Comparison of ENCODE assay signal across 15 cellular contexts in the genomic region with DNA sequence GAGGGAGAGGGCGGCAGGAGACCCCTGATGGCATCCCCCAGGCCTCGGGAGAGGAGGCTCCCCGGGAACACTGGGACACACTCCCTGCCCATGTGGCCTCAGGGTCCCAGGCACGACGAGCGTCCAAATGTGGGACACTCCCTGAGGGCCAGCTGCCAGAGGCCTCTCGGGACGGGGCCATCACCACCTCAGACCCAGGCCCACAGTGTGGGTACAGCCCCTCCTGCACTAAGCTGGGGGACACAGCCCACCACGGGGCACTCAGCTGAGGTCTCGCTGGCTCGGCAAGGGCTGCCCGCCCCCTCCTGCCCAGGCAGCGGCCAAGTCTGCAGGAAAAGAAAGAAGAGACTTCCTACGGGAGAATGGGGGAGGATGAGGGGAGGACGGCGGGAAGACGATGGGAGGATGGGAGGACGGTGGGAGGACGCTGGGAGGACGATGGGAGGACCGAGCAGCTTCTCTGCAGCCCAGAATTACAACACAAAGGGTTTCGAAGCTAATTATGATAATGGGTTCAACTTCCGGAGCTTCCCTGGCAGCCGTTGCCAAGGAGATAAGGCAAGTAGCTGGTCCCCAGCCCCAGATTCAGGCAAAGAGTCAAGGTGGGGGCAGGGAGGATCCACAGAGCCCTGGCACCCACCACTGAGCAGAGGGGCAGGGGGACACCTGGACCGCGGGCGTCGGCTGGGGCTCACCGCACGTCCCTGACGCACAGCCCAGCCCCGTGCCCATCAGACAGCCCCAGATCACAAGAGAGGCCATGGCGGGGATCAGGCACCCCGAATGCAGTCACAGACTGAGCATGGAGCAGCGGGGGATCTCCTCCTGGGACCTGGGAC. TPM values are rescaled to one million over a fixed set of nuclear protein-coding genes. Genes with fewer than 3 reads are reported as not detected.
DNase-seq lines count a peak whose midpoint lies in the region; ATAC-seq and TF ChIP-seq lines count a peak whose summit lies in the region.
"Had no signal": no experiment of that assay in that cellular context is flagged by ENCODE, and none has a peak within 500 bp of the region (broad histone marks: within the 10 kb centered on the region; RNA-seq: fewer than 3 reads in every experiment).

No MANE protein-coding gene starts in this region.

- no peaks in the 10 kb centered on the region for H3K36me3 ChIP-seq in IMR-90 (ENCODE audit: control insufficient read depth, insufficient read depth, low read length)
- no peaks in the 10 kb centered on the region for H3K36me3 ChIP-seq in hepatocyte (replicated peaks; ENCODE audit: insufficient read depth, low read depth)
- H3K36me3 ChIP-seq: vagina had no signal

- BruUV-seq in IMR-90 (replicated peaks; lab: Mats Ljungman, UMichigan): no TSS peak

- H2AFZ ChIP-seq in IMR-90 (replicated peaks; ENCODE audit: low read length, poor library complexity) (peak overlapping the region; percentile 64), hepatocyte (no peak overlapping the region)

- H4K20me1 ChIP-seq in IMR-90 (ENCODE audit: insufficient read depth, low read length) (no peaks in the 10 kb centered on the region), hepatocyte (ENCODE audit: insufficient read depth, poor library complexity, severe bottlenecking) (no peaks in the 10 kb centered on the region)

- H3K4me1 ChIP-seq in IMR-90 (ENCODE audit: control insufficient read depth, insufficient read depth, low read length) (no peaks in the 10 kb centered on the region), hepatocyte (ENCODE audit: insufficient read depth) (no peaks in the 10 kb centered on the region)

- H4K8ac ChIP-seq in IMR-90 (ENCODE audit: low read depth in 2 of 2, low read length in 2 of 2): no peak overlapping the region

- peaks cover 40% of the 10 kb centered on the region; the same call in 1 of the 2 replicates for H3K27me3 ChIP-seq in IMR-90 (ENCODE audit: control insufficient read depth, insufficient read depth, low read length)
- H3K27me3 ChIP-seq in hepatocyte: no peaks in the 10 kb centered on the region

- H2AK5ac ChIP-seq in IMR-90 (ENCODE audit: low read depth, low read length): no peak overlapping the region

- in situ Hi-C loops in IMR-90 (cut with MboI; ENCODE audit: low sequenced_read_pairs): no loop called here

- H3K56ac ChIP-seq in IMR-90 (ENCODE audit: extremely low read depth, insufficient read depth, low read length): no peak overlapping the region

- no peak overlapping the region for H3K4me2 ChIP-seq in IMR-90 (ENCODE audit: low read depth, low read length)
- H3K4me2 ChIP-seq in hepatocyte: no peak overlapping the region

- H2AK9ac ChIP-seq in IMR-90 (replicated peaks; ENCODE audit: low read depth, low read length, poor library complexity): no peak overlapping the region

- intact Hi-C loops in IMR-90 (cut with micrococcal nuclease): no loop called here

- DNase-seq in Ammon's horn (ENCODE audit: low spot score) (peak; percentile 33), IMR-90 (no peak), NCI-H748 treated with DMSO at 0.1 percent for 48 hours (lab: John Stamatoyannopoulos, UW) (peak; percentile 67), hepatocyte (ENCODE audit: low spot score) (no peak), T-helper 2 cell (no peak)
- no peak for DNase-seq in activated T-cell treated with anti-CD3 and anti-CD28 coated beads, Interleukin-2, amount 50 U/mL, for 4 hours
- DNase-seq: activated naive CD8-positive, alpha-beta T cell treated with anti-CD3 and anti-CD28 coated beads, Interleukin-2, amount 10 ng/mL, durations not matched to agents 7 days and 5 days; cortex of kidney; SHP77 had no signal

- no peak overlapping the region for H3K23ac ChIP-seq in IMR-90 (ENCODE audit: low read depth, low read length)

- POLR2A ChIA-PET in IMR-90 (lab: Charles Lee; ENCODE audit: unreplicated experiment): no interaction called here

- dilution Hi-C loops in IMR-90 (cut with HindIII; ENCODE audit: low sequenced_read_pairs, unreplicated experiment): no loop called here

- WGBS in IMR-90 (ENCODE audit: extremely low coverage in 2 of 2, insufficient read length in 1 of 2), 2 experiments: 20% methylated on average over 15 of the region's 35 CpGs; no CpG with 5 or more reads in 1 of the 2 experiments
- 64% methylated on average over 33 of the region's 35 CpGs for WGBS in hepatocyte (ENCODE audit: low lambda C conversion rate, missing lambda C conversion rate)

- no peaks in the 10 kb centered on the region for H3K9me3 ChIP-seq in IMR-90 (ENCODE audit: control insufficient read depth, insufficient read depth, low read length)
- H3K9me3 ChIP-seq in hepatocyte (ENCODE audit: low read depth): no peaks in the 10 kb centered on the region
- H3K9me3 ChIP-seq: vagina had no signal

- no peak overlapping the region for H2BK20ac ChIP-seq in IMR-90 (ENCODE audit: low read depth, low read length)

- no peak overlapping the region for H4K5ac ChIP-seq in IMR-90 (ENCODE audit: low read depth, low read length)

- no peak overlapping the region for H2BK15ac ChIP-seq in IMR-90 (ENCODE audit: low read depth, low read length)

- no peak overlapping the region for H3K14ac ChIP-seq in IMR-90 (replicated peaks; ENCODE audit: low read depth, low read length)

- no peak overlapping the region for H2BK120ac ChIP-seq in IMR-90 (ENCODE audit: low read depth, low read length)

- no peak overlapping the region for H2BK5ac ChIP-seq in IMR-90 (ENCODE audit: low read depth, low read length, poor library complexity, severe bottlenecking)

- H3K4me3 ChIP-seq in IMR-90 (ENCODE audit: insufficient read depth, low read depth, low read length): no peak overlapping the region
- no peak overlapping the region for H3K4me3 ChIP-seq in hepatocyte

- peaks cover 5% of the 10 kb centered on the region for H3K4me1 Mint-ChIP-seq in activated T-cell treated with anti-CD3 and anti-CD28 coated beads, Interleukin-2, amount 50 U/mL, for 4 hours (ENCODE audit: low read depth)
- H3K4me1 Mint-ChIP-seq: activated naive CD8-positive, alpha-beta T cell treated with anti-CD3 and anti-CD28 coated beads, Interleukin-2, amount 10 ng/mL, durations not matched to agents 7 days and 5 days had no signal

- ATAC-seq in IMR-90 (ENCODE audit: low read depth): no peak
- no peak for ATAC-seq in activated T-cell treated with anti-CD3 and anti-CD28 coated beads, Interleukin-2, amount 50 U/mL, for 4 hours
- no peak for ATAC-seq in GM21447 (IDR thresholded peaks at IDR 0.05; ENCODE audit: unreplicated experiment)
- no peak for ATAC-seq in GM19467 (IDR thresholded peaks at IDR 0.05; ENCODE audit: unreplicated experiment)
- ATAC-seq: HCT116 had no signal

- TF ChIP-seq CTCF in IMR-90 (conservative IDR thresholded peaks at IDR 0.05; ENCODE audit: low read depth, low read length) (no peak), hepatocyte (IDR thresholded peaks at IDR 0.05; ENCODE audit: poor library complexity) (no peak)

- no peak overlapping the region for H3K4ac ChIP-seq in IMR-90 (ENCODE audit: low read depth, low read length)

- no peak overlapping the region for H3K4me3 Mint-ChIP-seq in activated T-cell treated with anti-CD3 and anti-CD28 coated beads, Interleukin-2, amount 50 U/mL, for 4 hours
- H3K4me3 Mint-ChIP-seq: activated naive CD8-positive, alpha-beta T cell treated with anti-CD3 and anti-CD28 coated beads, Interleukin-2, amount 10 ng/mL, durations not matched to agents 7 days and 5 days had no signal

- TF ChIP-seq POLR2A in IMR-90 (IDR thresholded peaks at IDR 0.05; ENCODE audit: low read depth, low read length): no peak

- H3K18ac ChIP-seq in IMR-90 (ENCODE audit: low read depth, low read length): no peak overlapping the region

- no peak overlapping the region for H3K27ac ChIP-seq in IMR-90 (ENCODE audit: insufficient read depth, low read length)
- peak overlapping the region; percentile 20 for H3K27ac ChIP-seq in hepatocyte
- H3K27ac ChIP-seq: vagina had no signal

- H3K9ac ChIP-seq in IMR-90 (ENCODE audit: low read depth, low read length): no peak overlapping the region

- H3K79me2 ChIP-seq in hepatocyte: no peaks in the 10 kb centered on the region

- H3K9me1 ChIP-seq in IMR-90 (ENCODE audit: insufficient read depth, low read length): no peaks in the 10 kb centered on the region

- H4K91ac ChIP-seq in IMR-90 (ENCODE audit: insufficient read depth, low read depth, low read length): no peak overlapping the region

- TF ChIP-seq RAD21 in IMR-90 (IDR thresholded peaks at IDR 0.05; ENCODE audit: low read length): no peak

- peaks cover 27% of the 10 kb centered on the region for H3K27me3 Mint-ChIP-seq in activated T-cell treated with anti-CD3 and anti-CD28 coated beads, Interleukin-2, amount 50 U/mL, for 4 hours (ENCODE audit: low read depth)

- H3K9me3 Mint-ChIP-seq in activated T-cell treated with anti-CD3 and anti-CD28 coated beads, Interleukin-2, amount 50 U/mL, for 4 hours: no peaks in the 10 kb centered on the region
- H3K9me3 Mint-ChIP-seq: activated naive CD8-positive, alpha-beta T cell treated with anti-CD3 and anti-CD28 coated beads, Interleukin-2, amount 10 ng/mL, durations not matched to agents 7 days and 5 days had no signal

- no peaks in the 10 kb centered on the region for H3K9me2 ChIP-seq in hepatocyte (replicated peaks; ENCODE audit: insufficient read depth)

- CTCF ChIA-PET in IMR-90 (lab: Yijun Ruan, JAX): no interaction called here

- no peaks in the 10 kb centered on the region for H3K79me1 ChIP-seq in IMR-90 (ENCODE audit: low read depth in 1 of 2, low read length in 2 of 2)

- H3K36me3 Mint-ChIP-seq in activated T-cell treated with anti-CD3 and anti-CD28 coated beads, Interleukin-2, amount 50 U/mL, for 4 hours (ENCODE audit: insufficient read depth): no peaks in the 10 kb centered on the region
- H3K36me3 Mint-ChIP-seq: activated naive CD8-positive, alpha-beta T cell treated with anti-CD3 and anti-CD28 coated beads, Interleukin-2, amount 10 ng/mL, durations not matched to agents 7 days and 5 days had no signal

TF ChIP-seq in IMR-90, 13 proteins besides CTCF, POLR2A, EP300 and RAD21 (continues in another document):
- TF ChIP-seq MXI1 (IDR thresholded peaks at IDR 0.05; ENCODE audit: borderline replicate concordance, low read depth, low read length) (no peak), CEBPB (IDR thresholded peaks at IDR 0.05; ENCODE audit: low read depth, low read length) (no peak)

RNA-seq across cellular contexts. Expression of a gene that starts 17.5 kb away (rescaled TPM):
- total RNA-seq in IMR-90 (2012; rRNA removed): not detected in 2 replicates
- 0.02 TPM in 1 of 2 replicates, not detected in the other for polyA plus RNA-seq in IMR-90 (2012; rRNA removed)
- polyA plus RNA-seq in IMR-90 (2012; cell fraction: cytosol; rRNA removed): 0.25 TPM in 1 of 2 replicates, not detected in the other
- 0.07 TPM in 1 of 2 replicates, not detected in the other for polyA plus RNA-seq in IMR-90 (2012; cell fraction: nucleus; rRNA removed; ENCODE audit: low replicate concordance)
- 2.9 and 3.5 TPM in 2 replicates for total RNA-seq in hepatocyte
- polyA plus RNA-seq in hepatocyte: 4.3 and 5.4 TPM in 2 replicates
- total RNA-seq in activated T-cell treated with anti-CD3 and anti-CD28 coated beads, Interleukin-2, amount 50 U/mL, for 4 hours: not detected
- total RNA-seq: fibroblast of lung, posterior vena cava had no signal
- polyA plus RNA-seq: fibroblast of lung had no signal

RNA-seq across cellular contexts. Expression of a gene that starts 43.9 kb away (rescaled TPM):
- 1.3 and 2.2 TPM in 2 replicates for total RNA-seq in IMR-90 (2012; rRNA removed)
- 3.2 and 4.6 TPM in 2 replicates for polyA plus RNA-seq in IMR-90 (2012; rRNA removed)
- polyA plus RNA-seq in IMR-90 (2012; cell fraction: cytosol; rRNA removed): 3.8 and 11.2 TPM in 2 replicates
- 4.7 and 11.2 TPM in 2 replicates for polyA plus RNA-seq in IMR-90 (2012; cell fraction: nucleus; rRNA removed; ENCODE audit: low replicate concordance)
- total RNA-seq in hepatocyte: 18.5 and 23.5 TPM in 2 replicates
- 12.0 and 14.8 TPM in 2 replicates for polyA plus RNA-seq in hepatocyte
- under 1 TPM; 0.63 to 0.96 (median 0.74) TPM for total RNA-seq in activated T-cell treated with anti-CD3 and anti-CD28 coated beads, Interleukin-2, amount 50 U/mL, for 4 hours

Comparison
In these comparisons a context has a peak if more than half of its experiments do, and no peak if none do; other contexts are left out.
1. DNase-seq: peak in Ammon's horn (single experiment) and NCI-H748 treated with DMSO at 0.1 percent for 48 hours (single experiment); none in IMR-90 (single experiment), hepatocyte (single experiment), activated T-cell treated with anti-CD3 and anti-CD28 coated beads, Interleukin-2, amount 50 U/mL, for 4 hours (single experiment) and T-helper 2 cell (0 of 5).